Comparison of ENCODE assay signal across 21 cellular contexts in the genomic region with DNA sequence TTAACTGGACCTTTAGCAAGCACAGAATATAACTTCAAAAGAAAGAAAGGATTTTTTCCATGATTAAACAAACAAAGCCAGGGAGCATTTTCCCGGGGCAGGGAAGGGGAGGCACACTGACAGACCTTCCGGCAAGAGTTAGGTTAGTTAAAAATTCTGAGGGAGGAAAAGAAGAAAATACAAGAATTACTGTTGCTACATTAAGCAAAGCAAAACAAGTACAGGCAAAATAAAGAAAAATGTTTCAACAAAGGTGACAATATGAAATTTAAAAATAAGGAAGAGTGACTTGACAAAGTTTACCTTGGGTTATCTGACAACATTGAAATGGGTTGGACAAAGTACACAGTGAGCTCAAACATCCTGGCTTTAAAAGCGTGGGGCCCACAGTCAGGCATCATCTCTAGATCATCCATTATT.
"Had no signal": no experiment of that assay in that cellular context is flagged by ENCODE, and none has a peak within 500 bp of the region (broad histone marks: within the 10 kb centered on the region; RNA-seq: fewer than 3 reads in every experiment).

No MANE protein-coding gene starts in this region.

- H3K4me1 ChIP-seq: SJCRH30 had no signal

- H3K9me3 ChIP-seq: right atrium auricular region, SJCRH30 had no signal

- DNase-seq: activated CD4-positive, alpha-beta T cell treated with anti-CD3 and anti-CD28 coated beads, Interleukin-2, amount 10 ng/mL, durations not matched to agents 7 days and 5 days; activated CD4-positive, CD25-positive, alpha-beta regulatory T cell; activated effector memory CD4-positive, alpha-beta T cell treated with Interleukin-2 at 50 U/mL for 16 hours; cerebellar nuclear complex; effector memory CD4-positive, alpha-beta T cell; foreskin melanocyte; immature natural killer cell; naive thymus-derived CD8-positive, alpha-beta T cell; occipital lobe; SJCRH30; small intestine; stimulated activated CD4-positive, alpha-beta T cell treated with anti-CD3 and anti-CD28 coated beads, Interleukin-4, amount 100 ng/mL, for 4 hours; stimulated activated CD8-positive, alpha-beta memory T cell treated with anti-CD3 and anti-CD28 coated beads, Interleukin-4, amount 100 ng/mL, for 48 hours; stimulated activated naive CD8-positive, alpha-beta T cell treated with anti-CD3 and anti-CD28 coated beads, Interleukin-15, Interleukin-2, amounts not matched to agents 100 U/mL and 50 U/mL, for 24 hours; SW 1271 had no signal

- H3K4me3 ChIP-seq: lung, right atrium auricular region, SJCRH30 had no signal

- H3K9me3 Mint-ChIP-seq: dendritic cell treated with granulocyte-macrophage colony-stimulating factor and Interleukin-4, amounts not matched to agents 40 ng/mL and 50 ng/mL, for 4 days; immature natural killer cell; naive thymus-derived CD8-positive, alpha-beta T cell had no signal

- H3K27me3 ChIP-seq: right atrium auricular region, SJCRH30 had no signal

- H3K27ac ChIP-seq: epithelial cell of prostate, right atrium auricular region, SJCRH30 had no signal

- H3K27ac Mint-ChIP-seq: activated CD4-positive, alpha-beta T cell treated with anti-CD3 and anti-CD28 coated beads, Interleukin-2, amount 10 ng/mL, durations not matched to agents 7 days and 5 days; dendritic cell treated with granulocyte-macrophage colony-stimulating factor and Interleukin-4, amounts not matched to agents 40 ng/mL and 50 ng/mL, for 4 days; type B pancreatic cell had no signal

- H3K36me3 ChIP-seq: right atrium auricular region, SJCRH30 had no signal

- ATAC-seq: activated naive CD4-positive, alpha-beta T cell treated with anti-CD3 and anti-CD28 coated beads, Interleukin-2, amount 50 U/mL, for 72 hours; naive thymus-derived CD8-positive, alpha-beta T cell; stimulated activated naive CD8-positive, alpha-beta T cell treated with anti-CD3 and anti-CD28 coated beads, Interleukin-15, Interleukin-2, amounts not matched to agents 100 U/mL and 50 U/mL, for 24 hours had no signal

- H3K27me3 Mint-ChIP-seq: activated CD4-positive, alpha-beta T cell treated with anti-CD3 and anti-CD28 coated beads, Interleukin-2, amount 10 ng/mL, durations not matched to agents 7 days and 5 days; dendritic cell treated with granulocyte-macrophage colony-stimulating factor and Interleukin-4, amounts not matched to agents 40 ng/mL and 50 ng/mL, for 4 days; naive thymus-derived CD8-positive, alpha-beta T cell; type B pancreatic cell had no signal

- H3K4me3 Mint-ChIP-seq: activated CD4-positive, alpha-beta T cell treated with anti-CD3 and anti-CD28 coated beads, Interleukin-2, amount 10 ng/mL, durations not matched to agents 7 days and 5 days; dendritic cell treated with granulocyte-macrophage colony-stimulating factor and Interleukin-4, amounts not matched to agents 40 ng/mL and 50 ng/mL, for 4 days; immature natural killer cell; naive thymus-derived CD8-positive, alpha-beta T cell; type B pancreatic cell had no signal
